In genomic region chr6:43454290-43455033, GRCh38 we compare ENCODE assay signal across 8 cellular contexts. TPM values are rescaled to one million over a fixed set of nuclear protein-coding genes. Genes with fewer than 3 reads are reported as not detected.
A peak's percentile ranks its signal among the peaks of the same experiment; 100 is the strongest.
DNase-seq lines count a peak whose midpoint lies in the region; ATAC-seq and TF ChIP-seq lines count a peak whose summit lies in the region.

No MANE protein-coding gene starts in this region.

- no peaks in the 10 kb centered on the region for H3K9me3 Mint-ChIP-seq in activated CD4-positive, alpha-beta memory T cell treated with anti-CD3 and anti-CD28 coated beads for 36 hours

- H3K36me3 ChIP-seq in liver (ENCODE audit: control insufficient read depth in 4 of 4, insufficient read depth in 3 of 4, low read depth in 1 of 4, low read length in 3 of 4), result peaks cover 11 to 30% (median 18%) of the 10 kb centered on the region in 4 donors

- DNase-seq in COLO829 (ENCODE audit: low spot score) (peak; percentile 73), HFF-Myc (ENCODE audit: extremely low read depth, low read depth) (no peak), NCI-H526 treated with DMSO at 0.1 percent for 48 hours (lab: John Stamatoyannopoulos, UW) (peak; percentile 21), dorsolateral prefrontal cortex (peak; percentile 78 to 94 (median 88))
- DNase-seq in activated CD4-positive, alpha-beta memory T cell treated with anti-CD3 and anti-CD28 coated beads for 36 hours, result peak; percentile 81
- DNase-seq in stimulated activated CD4-positive, alpha-beta T cell treated with anti-CD3 and anti-CD28 coated beads, Interleukin-2, amount 100 ng/mL, for 4 hours (ENCODE audit: low read depth), result peak; percentile 35

- CTCF ChIA-PET in activated CD4-positive, alpha-beta memory T cell treated with anti-CD3 and anti-CD28 coated beads for 36 hours (lab: Charles Lee), result interaction anchor here (0.6 to 6.6 kb wide), 8 partner anchors 16 to 62 kb away, joined by 3 to 65 read pairs (median 4); partner anchors contain the start of genes ABCC10, LRRC73, POLR1C and YIPF3

- H3K27ac ChIP-seq in dorsolateral prefrontal cortex (peak overlapping the region in 46 of 59 donors; percentile 2 to 87 (median 62)), liver (ENCODE audit: low read depth in 1 of 2, low read length in 2 of 2) (no peak overlapping the region)

- H3K27me3 Mint-ChIP-seq in activated CD4-positive, alpha-beta memory T cell treated with anti-CD3 and anti-CD28 coated beads for 36 hours, result peaks cover 9% of the 10 kb centered on the region

- peaks cover 10% of the 10 kb centered on the region for H3K36me3 Mint-ChIP-seq in activated CD4-positive, alpha-beta memory T cell treated with anti-CD3 and anti-CD28 coated beads for 36 hours

- peak; percentile 81 to 90 for TF ChIP-seq RAD21 in liver (IDR thresholded peaks at IDR 0.05)

- intact Hi-C loops in activated CD4-positive, alpha-beta memory T cell treated with anti-CD3 and anti-CD28 coated beads for 36 hours (cut with micrococcal nuclease), result loop anchor here (1.0 to 2.0 kb wide), 3 partner anchors 22 to 52 kb away; partner anchors contain the start of genes ABCC10 and TJAP1
- intact Hi-C loops in dorsolateral prefrontal cortex (cut with DNase I), result loop anchor here (1.0 to 2.0 kb wide), 3 partner anchors 42 to 52 kb away; no protein-coding TSS in a partner anchor

- H3K4me1 Mint-ChIP-seq in activated CD4-positive, alpha-beta memory T cell treated with anti-CD3 and anti-CD28 coated beads for 36 hours (ENCODE audit: low read depth), result peaks cover 8% of the 10 kb centered on the region

- POLR2A ChIA-PET in activated CD4-positive, alpha-beta memory T cell treated with anti-CD3 and anti-CD28 coated beads for 36 hours (lab: Charles Lee), result interaction anchor here (1.0 kb wide), 3 partner anchors 23 to 63 kb away, joined by 3 to 4 read pairs (median 3); partner anchors contain the start of genes LRRC73, POLR1C and YIPF3

- no peak overlapping the region for H3K27ac Mint-ChIP-seq in activated CD4-positive, alpha-beta memory T cell treated with anti-CD3 and anti-CD28 coated beads for 36 hours

- peak overlapping the region; percentile 76 for H3K4me3 Mint-ChIP-seq in activated CD4-positive, alpha-beta memory T cell treated with anti-CD3 and anti-CD28 coated beads for 36 hours

- no peaks in the 10 kb centered on the region for H3K9me3 ChIP-seq in liver (ENCODE audit: control insufficient read depth in 4 of 4, low read length in 3 of 4)

- 6% methylated on average over 51 of the region's 51 CpGs for WGBS in liver

- peaks cover 6 to 13% (median 9%) of the 10 kb centered on the region in 4 donors for H3K4me1 ChIP-seq in liver (ENCODE audit: control insufficient read depth in 4 of 4, insufficient read depth in 4 of 4, low read length in 3 of 4)

- no peak for ATAC-seq in HG02884 (IDR thresholded peaks at IDR 0.05; ENCODE audit: unreplicated experiment)

- peaks cover 0 to 6% (median 0%) of the 10 kb centered on the region in 45 donors for H3K27me3 ChIP-seq in dorsolateral prefrontal cortex
- peaks cover 0 to 3% (median 1%) of the 10 kb centered on the region in 4 donors for H3K27me3 ChIP-seq in liver (ENCODE audit: control insufficient read depth in 4 of 4, insufficient read depth in 4 of 4, low read length in 3 of 4)

- H3K4me3 ChIP-seq in HFF-Myc (replicated peaks; ENCODE audit: low read depth, low read length), result peak overlapping the region; percentile 44
- peak overlapping the region; percentile 38 to 80 (median 63) for H3K4me3 ChIP-seq in dorsolateral prefrontal cortex
- H3K4me3 ChIP-seq in liver (ENCODE audit: low read depth in 1 of 3, low read length in 3 of 3), result peak overlapping the region in 2 of 3 donors; percentile 38 to 59

- H3K9ac ChIP-seq in liver (ENCODE audit: low read depth in 1 of 2, low read length in 2 of 2), result peak overlapping the region in 1 of 2 donors; percentile 37

- TF ChIP-seq CTCF in HFF-Myc (IDR thresholded peaks at IDR 0.05; ENCODE audit: low read depth, low read length, missing control alignments), result peak; percentile 91
- peak; percentile 51 to 98 (median 95) for TF ChIP-seq CTCF in dorsolateral prefrontal cortex (IDR thresholded peaks at IDR 0.05 in 54 of 56, conservative IDR thresholded peaks at IDR 0.05 in 2 of 56; ENCODE audit: low read depth in 1 of 56, partially characterized antibody in 56 of 56)
- peak; percentile 98 for TF ChIP-seq CTCF in liver (IDR thresholded peaks at IDR 0.05; ENCODE audit: low read depth, low read length, missing input control)

TF ChIP-seq in liver, 16 proteins besides CTCF, POLR2A, EP300 and RAD21:
- TF ChIP-seq HNF4G (IDR thresholded peaks at IDR 0.05) (peak; percentile 3), TAF1 (conservative IDR thresholded peaks at IDR 0.05) (no peak)

RNA-seq across cellular contexts. Expression of gene DLK2, which starts 0.9 kb away (rescaled TPM):
- 1 to 10 TPM; 1.6 TPM for total RNA-seq in activated CD4-positive, alpha-beta memory T cell treated with anti-CD3 and anti-CD28 coated beads for 36 hours
- total RNA-seq in dorsolateral prefrontal cortex (10 to 100 TPM in 8 of 120 experiments, 1 to 10 TPM in 112; 1.9 to 12.6 (median 6.0) TPM), liver (1 to 10 TPM in 1 of 2 donors, not detected in 1; 1.0 TPM)
- under 1 TPM; 0.08 TPM for polyA plus RNA-seq in liver

RNA-seq across cellular contexts. Expression of gene TJAP1, which starts 22.9 kb away (rescaled TPM):
- 10 to 100 TPM; 30.5 to 36.2 TPM for total RNA-seq in activated CD4-positive, alpha-beta memory T cell treated with anti-CD3 and anti-CD28 coated beads for 36 hours
- total RNA-seq in dorsolateral prefrontal cortex (100 to 1,000 TPM in 3 of 120 experiments, 10 to 100 TPM in 117; 21.7 to 124 (median 47.1) TPM), liver (10 to 100 TPM in 1 of 2 donors, 1 to 10 TPM in 1; 6.9 to 10.3 TPM)
- polyA plus RNA-seq in liver, result 1 to 10 TPM; 6.9 to 8.8 TPM

RNA-seq across cellular contexts. Expression of gene ABCC10, which starts 27.1 kb away (rescaled TPM):
- total RNA-seq in activated CD4-positive, alpha-beta memory T cell treated with anti-CD3 and anti-CD28 coated beads for 36 hours, result 10 to 100 TPM; 27.2 to 31.9 TPM
- total RNA-seq in dorsolateral prefrontal cortex (10 to 100 TPM; 16.3 to 62.8 (median 35.7) TPM), liver (10 to 100 TPM in 1 of 2 donors, 1 to 10 TPM in 1; 5.3 to 10.6 TPM)
- 1 to 10 TPM; 3.9 to 4.9 TPM for polyA plus RNA-seq in liver

RNA-seq across cellular contexts. Expression of gene LRRC73, which starts 55.7 kb away (rescaled TPM):
- total RNA-seq in activated CD4-positive, alpha-beta memory T cell treated with anti-CD3 and anti-CD28 coated beads for 36 hours, result under 1 TPM in 1 of 2 experiments, not detected in 1; 0.12 TPM
- 10 to 100 TPM in 99 of 120 experiments, 1 to 10 TPM in 21; 3.9 to 21.4 (median 12.9) TPM for total RNA-seq in dorsolateral prefrontal cortex
- total RNA-seq in liver, result under 1 TPM in 1 of 2 donors, not detected in 1; 0.08 TPM
- polyA plus RNA-seq in liver, result under 1 TPM; 0.10 to 0.99 TPM

Comparison
In these comparisons a context has a peak if more than half of its experiments do, and no peak if none do; other contexts are left out.
1. H3K27ac ChIP-seq: peak in dorsolateral prefrontal cortex (46 of 59); none in liver (0 of 2).
2. Peak in every context shown above with its lines, with median percentiles within 50 percentile points of each other: H3K4me3 ChIP-seq and CTCF ChIP-seq.